ENCODE assay signal across 24 cellular contexts in genomic region chr6:119210596-119210995, GRCh38.
"Had no signal": no experiment of that assay in that cellular context is flagged by ENCODE, and none has a peak within 500 bp of the region (broad histone marks: within the 10 kb centered on the region; RNA-seq: fewer than 3 reads in every experiment).

No MANE protein-coding gene starts in this region.

- H3K4me3 ChIP-seq: esophagus squamous epithelium, gastroesophageal sphincter, left ventricle myocardium inferior, lower lobe of right lung, prostate gland, right lobe of liver, stomach, thoracic aorta, transverse colon had no signal

- H3K36me3 ChIP-seq: esophagus squamous epithelium, gastroesophageal sphincter, left ventricle myocardium inferior, lower lobe of right lung, prostate gland, right lobe of liver, stomach, thoracic aorta, transverse colon had no signal

- H3K4me1 Mint-ChIP-seq: central memory CD8-positive, alpha-beta T cell had no signal

- H3K27me3 ChIP-seq: esophagus squamous epithelium, gastroesophageal sphincter, right lobe of liver, stomach, transverse colon had no signal

- H3K4me1 ChIP-seq: prostate gland had no signal

- H3K9me3 Mint-ChIP-seq: central memory CD8-positive, alpha-beta T cell; effector memory CD8-positive, alpha-beta T cell; immature natural killer cell; memory B cell; naive B cell; nephron progenitor cell had no signal

- H3K27ac Mint-ChIP-seq: effector memory CD8-positive, alpha-beta T cell; memory B cell; nephron progenitor cell had no signal

- H3K27ac ChIP-seq: epithelial cell of prostate, esophagus squamous epithelium, gastroesophageal sphincter, left ventricle myocardium inferior, lower lobe of right lung, parathyroid adenoma, prostate gland, stomach, thoracic aorta, transverse colon had no signal

- ATAC-seq: effector memory CD8-positive, alpha-beta T cell; gastroesophageal sphincter; lower lobe of right lung had no signal

- H3K36me3 Mint-ChIP-seq: memory B cell had no signal

- H3K4me3 Mint-ChIP-seq: central memory CD8-positive, alpha-beta T cell; effector memory CD8-positive, alpha-beta T cell; immature natural killer cell; memory B cell; naive B cell; nephron progenitor cell had no signal

- DNase-seq: cortex of kidney; effector memory CD8-positive, alpha-beta T cell; esophagus squamous epithelium; immature natural killer cell; left ventricle myocardium inferior; lower lobe of right lung; midbrain; naive B cell; nephron progenitor cell; retina; right lobe of liver; stimulated activated CD4-positive, alpha-beta T cell treated with anti-CD3 and anti-CD28 coated beads, Interleukin-2, amount 100 ng/mL, for 24 hours; stimulated activated CD4-positive, alpha-beta T cell treated with anti-CD3 and anti-CD28 coated beads, Interleukin-4, amount 100 ng/mL, for 4 hours; stimulated activated naive CD4-positive, alpha-beta T cell; stomach; substantia nigra; transverse colon had no signal

- H3K9me3 ChIP-seq: esophagus squamous epithelium, gastroesophageal sphincter, left ventricle myocardium inferior, lower lobe of right lung, prostate gland, right lobe of liver, stomach, thoracic aorta, transverse colon had no signal

- H3K27me3 Mint-ChIP-seq: central memory CD8-positive, alpha-beta T cell; effector memory CD8-positive, alpha-beta T cell; memory B cell; naive B cell had no signal
